In genomic region chr9:36039121-36039520, GRCh38 we compare ENCODE assay signal across 22 cellular contexts. TPM values are rescaled to one million over a fixed set of nuclear protein-coding genes. Genes with fewer than 3 reads are reported as not detected.
DNase-seq lines count a peak whose midpoint lies in the region; ATAC-seq and TF ChIP-seq lines count a peak whose summit lies in the region.
"Had no signal": no experiment of that assay in that cellular context is flagged by ENCODE, and none has a peak within 500 bp of the region (broad histone marks: within the 10 kb centered on the region; RNA-seq: fewer than 3 reads in every experiment).

No MANE protein-coding gene starts in this region.

- peak overlapping the region; percentile 90 for H3K4me3 Mint-ChIP-seq in neural crest cell
- H3K4me3 Mint-ChIP-seq: activated CD8-positive, alpha-beta memory T cell treated with anti-CD3 and anti-CD28 coated beads, Interleukin-2, amount 10 ng/mL, durations not matched to agents 7 days and 5 days had no signal

- H3K9me3 Mint-ChIP-seq in neural crest cell, result peaks cover 5% of the 10 kb centered on the region
- H3K9me3 Mint-ChIP-seq: activated T-helper 17 cell treated with anti-CD3 and anti-CD28 coated beads, Interleukin-2, amount 50 U/mL, for 72 hours had no signal

- 89% methylated on average over 1 of the region's 1 CpG for WGBS in right lobe of liver (ENCODE audit: insufficient coverage, low coverage, low lambda C conversion rate, missing lambda C conversion rate)

- peaks cover 13% of the 10 kb centered on the region; the same call in 1 of the 2 replicates for H3K4me1 ChIP-seq in HUES6 (ENCODE audit: control insufficient read depth, insufficient read depth, low read length)
- H3K4me1 ChIP-seq in foreskin keratinocyte, result peaks cover 23% of the 10 kb centered on the region
- H3K4me1 ChIP-seq in right lobe of liver, result no peaks in the 10 kb centered on the region

- H3K36me3 ChIP-seq in HUES6 (ENCODE audit: control insufficient read depth, insufficient read depth, low read length), result no peaks in the 10 kb centered on the region
- H3K36me3 ChIP-seq in right lobe of liver, result no peaks in the 10 kb centered on the region
- H3K36me3 ChIP-seq: cardiac muscle cell had no signal

- CTCF ChIA-PET in AG04449 (lab: Yijun Ruan, JAX), result interaction anchor here (0.9 to 2.0 kb wide), 5 partner anchors 16 to 128 kb away, joined by 3 to 13 read pairs (median 4); no protein-coding TSS in a partner anchor

- peak overlapping the region; percentile 60 for H3K4me3 ChIP-seq in AG04449 (ENCODE audit: low read depth, low read length)
- 0 out of 2 replicates have a peak overlapping the region, but pooled peaks have one; percentile 7 for H3K4me3 ChIP-seq in HUES6 (ENCODE audit: low read depth, low read length)
- peak overlapping the region; percentile 80 for H3K4me3 ChIP-seq in fibroblast of mammary gland (ENCODE audit: control insufficient read depth, low read depth, low read length)
- no peak overlapping the region for H3K4me3 ChIP-seq in right lobe of liver
- H3K4me3 ChIP-seq: cardiac muscle cell, SK-N-MC had no signal

- H3K27ac ChIP-seq in HUES6 (ENCODE audit: low read depth, low read length) (no peak overlapping the region), foreskin keratinocyte (no peak overlapping the region), right lobe of liver (no peak overlapping the region)
- H3K27ac ChIP-seq: cardiac muscle cell, SK-N-MC had no signal

- no peaks in the 10 kb centered on the region for H3K9me3 ChIP-seq in HUES6 (ENCODE audit: control insufficient read depth, insufficient read depth, low read depth, low read length)
- no peaks in the 10 kb centered on the region for H3K9me3 ChIP-seq in right lobe of liver

- no peak for TF ChIP-seq POLR2A in right lobe of liver (IDR thresholded peaks at IDR 0.05)

- H3K4me1 Mint-ChIP-seq in neural crest cell, result peaks cover 35% of the 10 kb centered on the region

- POLR2A ChIA-PET in AG04449 (lab: Yijun Ruan, JAX), result interaction anchor here (1.0 to 1.9 kb wide), 2 partner anchors 15 to 63 kb away, joined by 3 to 8 read pairs; no protein-coding TSS in a partner anchor

- TF ChIP-seq CTCF in AG04449 (IDR thresholded peaks at IDR 0.05; ENCODE audit: insufficient read depth, low read length, missing control alignments), result no peak
- TF ChIP-seq CTCF in fibroblast of mammary gland (conservative IDR thresholded peaks at IDR 0.05; ENCODE audit: control insufficient read depth, insufficient read depth, low read depth, low read length), result no peak
- no peak for TF ChIP-seq CTCF in neural crest cell (conservative IDR thresholded peaks at IDR 0.05)
- TF ChIP-seq CTCF in foreskin keratinocyte (conservative IDR thresholded peaks at IDR 0.05), result no peak
- TF ChIP-seq CTCF in right lobe of liver (IDR thresholded peaks at IDR 0.05), result no peak

- H3K27ac Mint-ChIP-seq in neural crest cell (ENCODE audit: unreplicated experiment), result no peak overlapping the region
- H3K27ac Mint-ChIP-seq: activated CD8-positive, alpha-beta memory T cell treated with anti-CD3 and anti-CD28 coated beads, Interleukin-2, amount 10 ng/mL, durations not matched to agents 7 days and 5 days; activated T-helper 17 cell treated with anti-CD3 and anti-CD28 coated beads, Interleukin-2, amount 50 U/mL, for 72 hours; progenitor cell of endocrine pancreas had no signal

- H3K9ac ChIP-seq in HUES6 (ENCODE audit: low read length), result no peak overlapping the region

- DNase-seq in AG04449 (ENCODE audit: low read depth, low spot score) (no peak), fibroblast of mammary gland (ENCODE audit: low read depth) (no peak), neural crest cell (ENCODE audit: low read depth, low spot score) (no peak), foreskin keratinocyte (no peak), right lobe of liver (no peak)
- DNase-seq: activated CD8-positive, alpha-beta memory T cell treated with anti-CD3 and anti-CD28 coated beads, Interleukin-2, amount 10 ng/mL, durations not matched to agents 7 days and 5 days; head of caudate nucleus; Karpas-422; NCI-H1092; NCI-H2029 treated with DMSO at 0.1 percent for 48 hours; NCI-H446 treated with DMSO at 0.1 percent for 48 hours; NK-92 treated with Interleukin-12 subunit alpha and Interleukin-12 subunit beta, amount 100 ng/mL, for 24 hours; small intestine; stimulated activated CD4-positive, alpha-beta T cell treated with anti-CD3 and anti-CD28 coated beads, Interleukin-4, amount 100 ng/mL, for 1 hour; T1000 had no signal

- ATAC-seq in GM21423 (IDR thresholded peaks at IDR 0.05; ENCODE audit: unreplicated experiment) (no peak), foreskin keratinocyte (no peak), right lobe of liver (no peak), HG03469 (IDR thresholded peaks at IDR 0.05; ENCODE audit: unreplicated experiment) (no peak)
- ATAC-seq: activated CD8-positive, alpha-beta memory T cell treated with anti-CD3 and anti-CD28 coated beads, Interleukin-2, amount 10 ng/mL, durations not matched to agents 7 days and 5 days; activated T-helper 17 cell treated with anti-CD3 and anti-CD28 coated beads, Interleukin-2, amount 50 U/mL, for 72 hours had no signal

- H3K27me3 ChIP-seq in HUES6 (ENCODE audit: control insufficient read depth, insufficient read depth, low read length) (no peaks in the 10 kb centered on the region), foreskin keratinocyte (no peaks in the 10 kb centered on the region), right lobe of liver (no peaks in the 10 kb centered on the region)
- H3K27me3 ChIP-seq: cardiac muscle cell had no signal

- intact Hi-C loops in right lobe of liver (cut with DNase I), result no loop called here

- no peaks in the 10 kb centered on the region for H3K27me3 Mint-ChIP-seq in neural crest cell (ENCODE audit: low read depth)
- H3K27me3 Mint-ChIP-seq: activated T-helper 17 cell treated with anti-CD3 and anti-CD28 coated beads, Interleukin-2, amount 50 U/mL, for 72 hours; progenitor cell of endocrine pancreas had no signal

- peaks cover 4% of the 10 kb centered on the region for H3K36me3 Mint-ChIP-seq in neural crest cell (ENCODE audit: low read depth)

RNA-seq across cellular contexts. Expression of gene RECK, which starts 2.4 kb away (rescaled TPM):
- total RNA-seq in neural crest cell (9.4 and 9.5 TPM in 2 replicates), foreskin keratinocyte (3.6 and 4.1 TPM in 2 replicates), right lobe of liver (1 to 10 TPM; 2.0 to 6.2 (median 2.6) TPM)
- 2.4 and 3.2 TPM in 2 replicates for polyA plus RNA-seq in foreskin keratinocyte

Comparison
In these comparisons a context has a peak if more than half of its experiments do, and no peak if none do; other contexts are left out.
1. H3K4me3 ChIP-seq: peak in AG04449 (single experiment), HUES6 (single experiment) and fibroblast of mammary gland (single experiment); none in right lobe of liver (0 of 3).